Comparison of ENCODE assay signal across 11 cellular contexts in genomic region chr9:126893079-126893478, GRCh38. TPM values are rescaled to one million over a fixed set of nuclear protein-coding genes. Genes with fewer than 3 reads are reported as not detected.
DNase-seq lines count a peak whose midpoint lies in the region; ATAC-seq and TF ChIP-seq lines count a peak whose summit lies in the region.
"Had no signal": no experiment of that assay in that cellular context is flagged by ENCODE, and none has a peak within 500 bp of the region (broad histone marks: within the 10 kb centered on the region; RNA-seq: fewer than 3 reads in every experiment).

No MANE protein-coding gene starts in this region.

- no peak overlapping the region for H3K4me3 Mint-ChIP-seq in GM23338
- H3K4me3 Mint-ChIP-seq in activated CD4-positive, alpha-beta T cell treated with anti-CD3 and anti-CD28 coated beads, Interleukin-2, amount 10 ng/mL, durations not matched to agents 24 days and 14 days: no peak overlapping the region
- H3K4me3 Mint-ChIP-seq: stimulated activated naive B cell treated with anti-CD40 and anti-IgM and Interleukin-4, amounts not matched to agents 10 μg/mL and 1 μg/mL and 100 μg/mL, for 72 hours had no signal

- 43 to 47% (median 44%) methylated on average over 5 of the region's 5 CpGs for WGBS in psoas muscle, 3 donors

- H3K36me3 Mint-ChIP-seq in GM23338 (ENCODE audit: low read depth): no peaks in the 10 kb centered on the region
- no peaks in the 10 kb centered on the region for H3K36me3 Mint-ChIP-seq in activated CD4-positive, alpha-beta T cell treated with anti-CD3 and anti-CD28 coated beads, Interleukin-2, amount 10 ng/mL, durations not matched to agents 24 days and 14 days (ENCODE audit: low read depth)
- H3K36me3 Mint-ChIP-seq: stimulated activated naive B cell treated with anti-CD40 and anti-IgM and Interleukin-4, amounts not matched to agents 10 μg/mL and 1 μg/mL and 100 μg/mL, for 72 hours had no signal

- DNase-seq in GM23338 (ENCODE audit: low spot score) (peak; percentile 61), NCI-H2227 (lab: John Stamatoyannopoulos, UW; ENCODE audit: unreplicated experiment) (peak; percentile 6), epithelial cell of esophagus (ENCODE audit: low read depth) (no peak), renal cortical epithelial cell (ENCODE audit: low read depth) (peak; percentile 20), psoas muscle (no peak)
- DNase-seq in activated CD4-positive, alpha-beta T cell treated with anti-CD3 and anti-CD28 coated beads, Interleukin-2, amount 10 ng/mL, durations not matched to agents 24 days and 14 days: no peak
- DNase-seq: activated CD4-positive, CD25-positive, alpha-beta regulatory T cell treated with anti-CD3 and anti-CD28 coated beads, Interleukin-2, amount 50 U/mL, for 72 hours; NCI-H1417; stimulated activated naive B cell treated with anti-CD40 and anti-IgM and Interleukin-4, amounts not matched to agents 10 μg/mL and 1 μg/mL and 100 μg/mL, for 72 hours had no signal

- intact Hi-C loops in psoas muscle (cut with DNase I): no loop called here
- intact Hi-C loops in activated CD4-positive, alpha-beta T cell treated with anti-CD3 and anti-CD28 coated beads, Interleukin-2, amount 10 ng/mL, durations not matched to agents 24 days and 14 days (cut with micrococcal nuclease): no loop called here

- H3K27me3 ChIP-seq in GM23338 (ENCODE audit: insufficient read depth): no peaks in the 10 kb centered on the region
- no peaks in the 10 kb centered on the region for H3K27me3 ChIP-seq in psoas muscle (ENCODE audit: insufficient read depth in 3 of 3, low read length in 2 of 3)

- H3K4me3 ChIP-seq in GM23338 (no peak overlapping the region), epithelial cell of esophagus (ENCODE audit: low read length) (no peak overlapping the region), psoas muscle (no peak overlapping the region)

- no peaks in the 10 kb centered on the region for H3K79me2 ChIP-seq in GM23338 (replicated peaks; ENCODE audit: insufficient read depth)

- H3K9me3 ChIP-seq in psoas muscle: no peaks in the 10 kb centered on the region

- H3K9me2 ChIP-seq in GM23338 (ENCODE audit: insufficient read depth): no peaks in the 10 kb centered on the region

- no peak overlapping the region for H3K27ac Mint-ChIP-seq in GM23338
- H3K27ac Mint-ChIP-seq in activated CD4-positive, alpha-beta T cell treated with anti-CD3 and anti-CD28 coated beads, Interleukin-2, amount 10 ng/mL, durations not matched to agents 24 days and 14 days: no peak overlapping the region
- H3K27ac Mint-ChIP-seq: stimulated activated naive B cell treated with anti-CD40 and anti-IgM and Interleukin-4, amounts not matched to agents 10 μg/mL and 1 μg/mL and 100 μg/mL, for 72 hours had no signal

- TF ChIP-seq CTCF in GM23338 (conservative IDR thresholded peaks at IDR 0.05; ENCODE audit: low read depth in 2 of 2): peak; percentile 69 to 73
- TF ChIP-seq CTCF in epithelial cell of esophagus (IDR thresholded peaks at IDR 0.05; ENCODE audit: insufficient read depth, low read depth, low read length, missing control alignments): peak; percentile 14
- TF ChIP-seq CTCF in psoas muscle (IDR thresholded peaks at IDR 0.05): no peak

- H3K27ac ChIP-seq in GM23338 (ENCODE audit: low read depth) (no peak overlapping the region), psoas muscle (no peak overlapping the region)

- no peaks in the 10 kb centered on the region for H3F3A ChIP-seq in GM23338 (replicated peaks; ENCODE audit: low read depth)

- H3K9me3 Mint-ChIP-seq in GM23338: no peaks in the 10 kb centered on the region; the same call in 2 of the 3 replicates
- H3K9me3 Mint-ChIP-seq in activated CD4-positive, alpha-beta T cell treated with anti-CD3 and anti-CD28 coated beads, Interleukin-2, amount 10 ng/mL, durations not matched to agents 24 days and 14 days: no peaks in the 10 kb centered on the region
- H3K9me3 Mint-ChIP-seq: stimulated activated naive B cell treated with anti-CD40 and anti-IgM and Interleukin-4, amounts not matched to agents 10 μg/mL and 1 μg/mL and 100 μg/mL, for 72 hours had no signal

- H3K27me3 Mint-ChIP-seq in GM23338 (ENCODE audit: insufficient read depth, low read depth, poor library complexity): no peaks in the 10 kb centered on the region
- peaks cover 5% of the 10 kb centered on the region for H3K27me3 Mint-ChIP-seq in activated CD4-positive, alpha-beta T cell treated with anti-CD3 and anti-CD28 coated beads, Interleukin-2, amount 10 ng/mL, durations not matched to agents 24 days and 14 days

- peak; percentile 35; the same call in 2 of the 3 replicates for ATAC-seq in GM23338
- no peak for ATAC-seq in psoas muscle
- ATAC-seq in HG03442 (IDR thresholded peaks at IDR 0.05; ENCODE audit: unreplicated experiment): no peak
- ATAC-seq: Right ventricle myocardium inferior; stimulated activated naive B cell treated with anti-CD40 and anti-IgM and Interleukin-4, amounts not matched to agents 10 μg/mL and 1 μg/mL and 100 μg/mL, for 72 hours had no signal

- no peaks in the 10 kb centered on the region for H4K20me1 ChIP-seq in GM23338 (replicated peaks; ENCODE audit: insufficient read depth)

- no peaks in the 10 kb centered on the region for H3K4me1 ChIP-seq in GM23338 (ENCODE audit: insufficient read depth)
- no peaks in the 10 kb centered on the region for H3K4me1 ChIP-seq in psoas muscle

- H3K36me3 ChIP-seq in GM23338 (ENCODE audit: insufficient read depth) (no peaks in the 10 kb centered on the region), psoas muscle (ENCODE audit: insufficient read depth in 1 of 2, low read depth in 1 of 2) (no peaks in the 10 kb centered on the region)

- H2AFZ ChIP-seq in GM23338: no peak overlapping the region

- H3K4me1 Mint-ChIP-seq in GM23338: peaks cover 4% of the 10 kb centered on the region; the same call in 2 of the 3 replicates
- peaks cover 4% of the 10 kb centered on the region for H3K4me1 Mint-ChIP-seq in activated CD4-positive, alpha-beta T cell treated with anti-CD3 and anti-CD28 coated beads, Interleukin-2, amount 10 ng/mL, durations not matched to agents 24 days and 14 days

- no peak overlapping the region for H3K4me2 ChIP-seq in GM23338

TF ChIP-seq in GM23338, 12 proteins besides CTCF, POLR2A, EP300 and RAD21:
- TF ChIP-seq EZH2 (IDR thresholded peaks at IDR 0.05; ENCODE audit: low read depth, unreplicated experiment) (no peak), REST (IDR thresholded peaks at IDR 0.05; ENCODE audit: unreplicated experiment) (no peak)

RNA-seq across cellular contexts. Expression of gene RALGPS1, which starts 21.5 kb away (rescaled TPM):
- total RNA-seq in GM23338 (2014; rRNA removed; shearing (Covaris generic)): 35.9 and 57.1 TPM in 2 replicates
- 16.5 and 18.2 TPM in 2 replicates for polyA plus RNA-seq in GM23338 (2016; fragmentation: Nextera tagmentation; extraction: Ambion mirVana)
- total RNA-seq in renal cortical epithelial cell: 1.4 and 5.4 TPM in 2 replicates
- total RNA-seq in psoas muscle: 1 to 10 TPM; 5.3 to 7.7 (median 5.7) TPM
- polyA plus RNA-seq in psoas muscle: 1 to 10 TPM; 3.9 to 6.0 (median 4.1) TPM
- total RNA-seq in activated CD4-positive, alpha-beta T cell treated with anti-CD3 and anti-CD28 coated beads, Interleukin-2, amount 10 ng/mL, durations not matched to agents 24 days and 14 days: 1.7 and 2.0 TPM in 2 replicates

RNA-seq across cellular contexts. Expression of gene ZBTB34, which starts 32.6 kb away (rescaled TPM):
- 21.9 and 23.7 TPM in 2 replicates for total RNA-seq in GM23338 (2014; rRNA removed; shearing (Covaris generic))
- polyA plus RNA-seq in GM23338 (2016; fragmentation: Nextera tagmentation; extraction: Ambion mirVana): 5.5 and 6.4 TPM in 2 replicates
- total RNA-seq in renal cortical epithelial cell: 9.0 and 19.5 TPM in 2 replicates
- 1 to 10 TPM; 4.4 to 7.3 (median 5.5) TPM for total RNA-seq in psoas muscle
- 1 to 10 TPM; 2.0 to 5.0 (median 2.1) TPM for polyA plus RNA-seq in psoas muscle
- total RNA-seq in activated CD4-positive, alpha-beta T cell treated with anti-CD3 and anti-CD28 coated beads, Interleukin-2, amount 10 ng/mL, durations not matched to agents 24 days and 14 days: 7.0 and 7.6 TPM in 2 replicates

Comparison
In these comparisons a context has a peak if more than half of its experiments do, and no peak if none do; other contexts are left out.
1. DNase-seq: peak in GM23338 (single experiment), NCI-H2227 (single experiment) and renal cortical epithelial cell (single experiment); none in epithelial cell of esophagus (single experiment), psoas muscle (0 of 2) and activated CD4-positive, alpha-beta T cell treated with anti-CD3 and anti-CD28 coated beads, Interleukin-2, amount 10 ng/mL, durations not matched to agents 24 days and 14 days (single experiment).